17 cellular contexts compared by ENCODE assay signal in the genomic region with DNA sequence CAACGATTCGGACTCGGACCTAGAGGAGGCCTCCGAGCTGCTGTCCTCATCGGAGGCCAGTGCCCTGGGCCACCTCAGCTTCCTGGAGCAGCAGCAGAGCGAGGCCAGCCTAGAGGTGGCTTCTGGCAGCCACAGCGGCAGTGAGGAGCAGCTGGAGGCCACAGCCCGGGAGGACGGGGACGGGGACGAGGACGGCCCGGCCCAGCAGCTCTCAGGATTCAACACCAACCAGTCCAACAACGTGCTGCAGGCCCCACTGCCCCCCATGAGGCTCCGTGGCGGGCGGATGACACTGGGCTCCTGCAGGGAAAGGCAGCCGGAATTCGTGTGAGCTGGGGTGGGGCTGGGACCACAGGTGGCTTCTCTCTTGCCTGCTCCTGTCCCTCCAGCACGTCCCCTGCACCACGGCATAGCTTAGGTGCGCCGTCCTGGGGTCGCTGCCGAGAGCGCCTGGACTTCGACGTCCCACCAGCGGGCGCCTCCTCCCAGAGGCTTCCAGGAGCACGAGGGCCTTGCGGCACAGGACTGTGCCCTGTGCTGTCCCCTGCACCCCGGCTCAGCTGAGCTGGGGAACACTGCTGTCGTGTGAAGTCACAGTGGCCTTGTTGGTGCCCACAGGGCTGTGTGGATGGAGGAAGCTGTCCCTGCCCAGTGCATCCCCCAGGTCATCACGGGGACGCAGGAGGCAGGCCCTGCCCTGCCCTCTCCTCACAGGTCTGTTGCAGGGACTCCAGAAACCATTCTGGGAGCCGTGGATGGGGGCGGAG. TPM values are rescaled to one million over a fixed set of nuclear protein-coding genes. Genes with fewer than 3 reads are reported as not detected.
DNase-seq lines count a peak whose midpoint lies in the region; ATAC-seq, FAIRE-seq and TF ChIP-seq lines count a peak whose summit lies in the region.
"Had no signal": no experiment of that assay in that cellular context is flagged by ENCODE, and none has a peak within 500 bp of the region (broad histone marks: within the 10 kb centered on the region; RNA-seq: fewer than 3 reads in every experiment).

No MANE protein-coding gene starts in this region.

- 75% methylated on average over 31 of the region's 38 CpGs for WGBS in GM12878 (ENCODE audit: insufficient coverage, insufficient replicate concordance, low lambda C conversion rate, missing lambda C conversion rate)

- no peak for TF ChIP-seq CTCF in GM12878 (IDR thresholded peaks at IDR 0.05 in 2 of 3, conservative IDR thresholded peaks at IDR 0.05 in 1 of 3; ENCODE audit: control insufficient read depth in 2 of 3, extremely low read depth in 1 of 3, insufficient read depth in 1 of 3, low read depth in 3 of 3, low read length in 3 of 3)
- no peak for TF ChIP-seq CTCF in Calu3 (IDR thresholded peaks at IDR 0.05; ENCODE audit: unreplicated experiment)

- peak overlapping the region; percentile 42 for H3K9ac ChIP-seq in NT2/D1 (ENCODE audit: insufficient read length, low read depth)
- H3K9ac ChIP-seq in GM12878 (ENCODE audit: control insufficient read depth, insufficient read depth, low read length): no peak overlapping the region

- POLR2A ChIA-PET in GM12878 (lab: Charles Lee): interaction anchor here (0.5 to 4.9 kb wide), 7 partner anchors 8 to 268 kb away, joined by 3 to 23 read pairs (median 4); no protein-coding TSS in a partner anchor

- peak; percentile 83 for TF ChIP-seq POLR2A in GM12878 (IDR thresholded peaks at IDR 0.05; ENCODE audit: low read depth, low read length)

- ATAC-seq in GM12878: no peak
- ATAC-seq in stimulated activated memory B cell treated with anti-CD40 and anti-IgM and Interleukin-4, amounts not matched to agents 10 μg/mL and 1 μg/mL and 100 μg/mL, for 72 hours: no peak
- no peak for ATAC-seq in HG02870 (IDR thresholded peaks at IDR 0.05; ENCODE audit: unreplicated experiment)
- ATAC-seq: psoas muscle had no signal

- RAD21 ChIA-PET in GM12878 (lab: Charles Lee; ENCODE audit: unreplicated experiment): interaction anchor here (1.6 kb wide), 1 partner anchor 21 kb away, joined by 4 read pairs; no protein-coding TSS in a partner anchor

- TF ChIP-seq EP300 in GM12878 (IDR thresholded peaks at IDR 0.05; ENCODE audit: borderline replicate concordance in 1 of 2, control insufficient read depth in 1 of 2, low read depth in 2 of 2, low read length in 2 of 2): no peak

- no peak for DNase-seq in activated naive CD4-positive, alpha-beta T cell treated with anti-CD3 and anti-CD28 coated beads, Interleukin-2, amount 10 ng/mL, durations not matched to agents 7 days and 5 days
- no peak for DNase-seq in activated naive CD4-positive, alpha-beta T cell treated with anti-CD3 and anti-CD28 coated beads, Interleukin-2, amount 50 U/mL, for 16 hours
- no peak for DNase-seq in NT2/D1 (ENCODE audit: low read depth, low spot score)
- no peak for DNase-seq in GM12878 (ENCODE audit: low read depth, low spot score)
- DNase-seq in DMS79 (lab: John Stamatoyannopoulos, UW): no peak
- no peak for DNase-seq in Calu3
- DNase-seq: activated CD4-positive, CD25-positive, alpha-beta regulatory T cell treated with anti-CD3 and anti-CD28 coated beads, Interleukin-2, amount 50 U/mL, for 72 hours; activated effector memory CD4-positive, alpha-beta T cell treated with Interleukin-2 at 50 U/mL for 16 hours; EL; glutamatergic neuron; kidney; NK-92 treated with Interleukin-12 subunit alpha and Interleukin-12 subunit beta, amount 100 ng/mL, for 24 hours had no signal

- TF ChIP-seq RAD21 in GM12878 (IDR thresholded peaks at IDR 0.05; ENCODE audit: insufficient read depth, low read depth, low read length): no peak

- H3K4me1 ChIP-seq in NT2/D1 (ENCODE audit: insufficient read depth, insufficient read length): peaks cover 21% of the 10 kb centered on the region
- H3K4me1 ChIP-seq in GM12878 (ENCODE audit: control insufficient read depth, insufficient read depth, low read length): peaks cover 32% of the 10 kb centered on the region
- H3K4me1 ChIP-seq: psoas muscle had no signal

- CTCF ChIA-PET in activated naive CD4-positive, alpha-beta T cell treated with anti-CD3 and anti-CD28 coated beads, Interleukin-2, amount 10 ng/mL, durations not matched to agents 7 days and 5 days (lab: Charles Lee): interaction anchor here (0.6 to 1.6 kb wide), 3 partner anchors 9 to 181 kb away, joined by 3 to 4 read pairs (median 3); no protein-coding TSS in a partner anchor
- CTCF ChIA-PET in GM12878 (lab: Yijun Ruan, JAX) (interaction anchor here (0.7 to 1.4 kb wide), 2 partner anchors 28 to 69 kb away, joined by 3 to 6 read pairs; no protein-coding TSS in a partner anchor), Calu3 (lab: Charles Lee) (interaction anchor here (0.8 kb wide), 1 partner anchor 11 kb away, joined by 3 read pairs; no protein-coding TSS in a partner anchor)

- peaks cover 43% of the 10 kb centered on the region for H3K36me3 Mint-ChIP-seq in activated naive CD4-positive, alpha-beta T cell treated with anti-CD3 and anti-CD28 coated beads, Interleukin-2, amount 10 ng/mL, durations not matched to agents 7 days and 5 days
- peaks cover 70% of the 10 kb centered on the region for H3K36me3 Mint-ChIP-seq in stimulated activated memory B cell treated with anti-CD40 and anti-IgM and Interleukin-4, amounts not matched to agents 10 μg/mL and 1 μg/mL and 100 μg/mL, for 72 hours
- peaks cover 49% of the 10 kb centered on the region for H3K36me3 Mint-ChIP-seq in Calu3 (ENCODE audit: insufficient read depth, unreplicated experiment)

- H3K27me3 ChIP-seq in NT2/D1 (ENCODE audit: insufficient read depth, insufficient read length): no peaks in the 10 kb centered on the region
- H3K27me3 ChIP-seq in GM12878 (replicated peaks in 1 of 2; ENCODE audit: control insufficient read depth in 2 of 2, insufficient read depth in 2 of 2, low read length in 1 of 2): no peaks in the 10 kb centered on the region

- H3K4me2 ChIP-seq in GM12878 (ENCODE audit: control insufficient read depth, insufficient read depth): no peak overlapping the region

- H3K9me3 ChIP-seq in NT2/D1 (ENCODE audit: insufficient read depth, low read length): no peaks in the 10 kb centered on the region
- no peaks in the 10 kb centered on the region for H3K9me3 ChIP-seq in GM12878 (replicated peaks; ENCODE audit: control insufficient read depth, insufficient read depth, low read length)
- H3K9me3 ChIP-seq: HAP-1, psoas muscle, tibial nerve had no signal

- H3K27ac ChIP-seq in GM12878 (ENCODE audit: control insufficient read depth, insufficient read depth): no peak overlapping the region
- H3K27ac ChIP-seq: psoas muscle had no signal

- peak overlapping the region; percentile 84 for H3K27ac Mint-ChIP-seq in activated naive CD4-positive, alpha-beta T cell treated with anti-CD3 and anti-CD28 coated beads, Interleukin-2, amount 10 ng/mL, durations not matched to agents 7 days and 5 days
- peak overlapping the region; percentile 82 for H3K27ac Mint-ChIP-seq in stimulated activated memory B cell treated with anti-CD40 and anti-IgM and Interleukin-4, amounts not matched to agents 10 μg/mL and 1 μg/mL and 100 μg/mL, for 72 hours
- no peak overlapping the region for H3K27ac Mint-ChIP-seq in Calu3 (ENCODE audit: unreplicated experiment)

- H3K79me2 ChIP-seq in GM12878 (ENCODE audit: control insufficient read depth, insufficient read depth, low read length): no peaks in the 10 kb centered on the region; the same call in 1 of the 2 replicates

- BruUV-seq in GM12878 (replicated peaks; lab: Mats Ljungman, UMichigan) (TSS peak; percentile 63), Calu3 (replicated peaks; lab: Mats Ljungman, UMichigan) (no TSS peak)

- SMC1A ChIA-PET in GM12878 (lab: Charles Lee; ENCODE audit: uncharacterized antibody, unreplicated experiment): interaction anchor here (0.5 to 3.0 kb wide), 3 partner anchors 9 to 60 kb away, joined by 4 to 14 read pairs (median 9); a partner anchor contains a TSS

- H3K4me1 Mint-ChIP-seq in activated naive CD4-positive, alpha-beta T cell treated with anti-CD3 and anti-CD28 coated beads, Interleukin-2, amount 10 ng/mL, durations not matched to agents 7 days and 5 days: peaks cover 69% of the 10 kb centered on the region
- H3K4me1 Mint-ChIP-seq in stimulated activated memory B cell treated with anti-CD40 and anti-IgM and Interleukin-4, amounts not matched to agents 10 μg/mL and 1 μg/mL and 100 μg/mL, for 72 hours: peaks cover 75% of the 10 kb centered on the region
- no peaks in the 10 kb centered on the region for H3K4me1 Mint-ChIP-seq in Calu3 (ENCODE audit: low read depth, unreplicated experiment)

- no peak overlapping the region for H2AFZ ChIP-seq in GM12878 (ENCODE audit: control insufficient read depth, low read depth, low read length)

- no peaks in the 10 kb centered on the region for H3K9me3 Mint-ChIP-seq in activated naive CD4-positive, alpha-beta T cell treated with anti-CD3 and anti-CD28 coated beads, Interleukin-2, amount 10 ng/mL, durations not matched to agents 7 days and 5 days
- no peaks in the 10 kb centered on the region for H3K9me3 Mint-ChIP-seq in stimulated activated memory B cell treated with anti-CD40 and anti-IgM and Interleukin-4, amounts not matched to agents 10 μg/mL and 1 μg/mL and 100 μg/mL, for 72 hours
- H3K9me3 Mint-ChIP-seq in Calu3 (ENCODE audit: low read depth, unreplicated experiment): no peaks in the 10 kb centered on the region

- in situ Hi-C loops in GM12878 (cut with MboI): no loop called here

- H3K27me3 Mint-ChIP-seq in activated naive CD4-positive, alpha-beta T cell treated with anti-CD3 and anti-CD28 coated beads, Interleukin-2, amount 10 ng/mL, durations not matched to agents 7 days and 5 days: peaks cover 5% of the 10 kb centered on the region
- no peaks in the 10 kb centered on the region for H3K27me3 Mint-ChIP-seq in stimulated activated memory B cell treated with anti-CD40 and anti-IgM and Interleukin-4, amounts not matched to agents 10 μg/mL and 1 μg/mL and 100 μg/mL, for 72 hours
- no peaks in the 10 kb centered on the region for H3K27me3 Mint-ChIP-seq in Calu3 (ENCODE audit: unreplicated experiment)

- peaks cover 79% of the 10 kb centered on the region for H3K36me3 ChIP-seq in NT2/D1 (ENCODE audit: insufficient read depth, insufficient read length, low read length)
- peaks cover 15 to 60% of the 10 kb centered on the region in 2 experiments for H3K36me3 ChIP-seq in GM12878 (ENCODE audit: control insufficient read depth in 2 of 2, insufficient read depth in 2 of 2, low read length in 1 of 2)

- H3K4me3 Mint-ChIP-seq in activated naive CD4-positive, alpha-beta T cell treated with anti-CD3 and anti-CD28 coated beads, Interleukin-2, amount 10 ng/mL, durations not matched to agents 7 days and 5 days: peak overlapping the region; percentile 26
- H3K4me3 Mint-ChIP-seq in stimulated activated memory B cell treated with anti-CD40 and anti-IgM and Interleukin-4, amounts not matched to agents 10 μg/mL and 1 μg/mL and 100 μg/mL, for 72 hours: peak overlapping the region; percentile 32
- H3K4me3 Mint-ChIP-seq in Calu3 (ENCODE audit: low read depth, unreplicated experiment): no peak overlapping the region

- H3K4me3 ChIP-seq in NT2/D1 (ENCODE audit: insufficient read length, low read depth) (no peak overlapping the region), GM12878 (no peak overlapping the region)
- H3K4me3 ChIP-seq: HAP-1, psoas muscle, tibial nerve had no signal

- FAIRE-seq in GM12878 (lab: Jason Lieb, UNC): no peak
- FAIRE-seq: kidney had no signal

- H4K20me1 ChIP-seq in GM12878 (ENCODE audit: control insufficient read depth, insufficient read depth): no peaks in the 10 kb centered on the region; the same call in 1 of the 2 replicates

- intact Hi-C loops in GM12878 (cut with micrococcal nuclease; ENCODE audit: unreplicated experiment): no loop called here
- intact Hi-C loops in Calu3 (cut with micrococcal nuclease; ENCODE audit: unreplicated experiment): no loop called here

RNA-seq across cellular contexts. Expression of a gene that starts 9.3 kb away (rescaled TPM):
- total RNA-seq in GM12878 (2013; cell fraction: nucleolus; rRNA removed): 37.4 and 46.6 TPM in 2 replicates
- total RNA-seq in GM12878 (2014; rRNA removed) (194 and 207 TPM in 2 replicates), GM12878 (2014; rRNA removed; fragmentation: Illumina TruSeq; extraction: Trizol) (78.7 and 85.5 TPM in 2 replicates), GM12878 (2021) (243 and 250 TPM in 2 replicates), Calu3 (2022) (141 and 144 TPM in 2 replicates)
- 54.0 TPM for polyA plus RNA-seq in GM12878 (2011; ENCODE audit: low read depth)
- polyA plus RNA-seq in GM12878 (2011; rRNA removed) (92.4 and 192 TPM in 2 replicates), GM12878 (2014; fragmentation: Illumina TruSeq; extraction: Trizol) (10.0 and 142 TPM in 2 replicates), GM12878 (2014; fragmentation: Nextera tagmentation; extraction: Ambion mirVana) (10 to 100 TPM in 1 of 2 experiments, 1 to 10 TPM in 1; 4.0 to 17.0 TPM), GM12878 (2014; rRNA removed) (367 and 444 TPM in 2 replicates), GM12878 (2016; fragmentation: Nextera tagmentation; extraction: Ambion mirVana) (100 to 1,000 TPM; 460 to 487 TPM)
- 220 and 291 TPM in 2 replicates for polyA plus RNA-seq in GM12878 (2011; cell fraction: cytosol; rRNA removed)
- polyA plus RNA-seq in GM12878 (2011; cell fraction: nucleus; rRNA removed): 162 and 168 TPM in 2 replicates
- polyA plus RNA-seq in GM12878 (2012): 184 and 198 TPM in 2 replicates
- polyA minus RNA-seq in GM12878 (2011; rRNA and poly(A)+ RNA removed): 76.9 and 101 TPM in 2 replicates
- 70.2 and 78.0 TPM in 2 replicates for polyA minus RNA-seq in GM12878 (2011; cell fraction: cytosol; rRNA and poly(A)+ RNA removed)
- polyA minus RNA-seq in GM12878 (2011; cell fraction: nucleus; rRNA and poly(A)+ RNA removed): 29.5 and 49.3 TPM in 2 replicates

RNA-seq across cellular contexts. Expression of a gene that starts 17.9 kb away (rescaled TPM):
- 30.7 and 37.1 TPM in 2 replicates for total RNA-seq in GM12878 (2013; cell fraction: nucleolus; rRNA removed)
- 325 and 388 TPM in 2 replicates for total RNA-seq in GM12878 (2014; rRNA removed)
- total RNA-seq in GM12878 (2014; rRNA removed; fragmentation: Illumina TruSeq; extraction: Trizol): 185 and 204 TPM in 2 replicates
- total RNA-seq in GM12878 (2021): 305 and 316 TPM in 2 replicates
- 143 TPM for polyA plus RNA-seq in GM12878 (2011; ENCODE audit: low read depth)
- 171 and 289 TPM in 2 replicates for polyA plus RNA-seq in GM12878 (2011; rRNA removed)
- polyA plus RNA-seq in GM12878 (2011; cell fraction: cytosol; rRNA removed): 532 and 769 TPM in 2 replicates
- 455 and 480 TPM in 2 replicates for polyA plus RNA-seq in GM12878 (2011; cell fraction: nucleus; rRNA removed)
- 460 and 464 TPM in 2 replicates for polyA plus RNA-seq in GM12878 (2012)
- polyA plus RNA-seq in GM12878 (2014; fragmentation: Illumina TruSeq; extraction: Trizol): 144 and 257 TPM in 2 replicates
- 10 to 100 TPM; 33.3 to 99.6 TPM for polyA plus RNA-seq in GM12878 (2014; fragmentation: Nextera tagmentation; extraction: Ambion mirVana)
- polyA plus RNA-seq in GM12878 (2014; rRNA removed): 749 and 807 TPM in 2 replicates
- 100 to 1,000 TPM; 534 to 574 TPM for polyA plus RNA-seq in GM12878 (2016; fragmentation: Nextera tagmentation; extraction: Ambion mirVana)
- 134 and 182 TPM in 2 replicates for polyA minus RNA-seq in GM12878 (2011; rRNA and poly(A)+ RNA removed)
- 111 and 122 TPM in 2 replicates for polyA minus RNA-seq in GM12878 (2011; cell fraction: cytosol; rRNA and poly(A)+ RNA removed)
- polyA minus RNA-seq in GM12878 (2011; cell fraction: nucleus; rRNA and poly(A)+ RNA removed): 39.3 and 60.3 TPM in 2 replicates
- 246 and 251 TPM in 2 replicates for total RNA-seq in Calu3 (2022)

RNA-seq across cellular contexts. Expression of a gene that starts 18.9 kb away (rescaled TPM):
- 190 and 196 TPM in 2 replicates for total RNA-seq in GM12878 (2013; cell fraction: nucleolus; rRNA removed)
- total RNA-seq in GM12878 (2014; rRNA removed) (116 and 146 TPM in 2 replicates), GM12878 (2014; rRNA removed; fragmentation: Illumina TruSeq; extraction: Trizol) (21.4 and 26.2 TPM in 2 replicates), GM12878 (2021) (142 and 151 TPM in 2 replicates), Calu3 (2022) (10.4 and 12.0 TPM in 2 replicates)
- polyA plus RNA-seq in GM12878 (2011; ENCODE audit: low read depth): 33.0 TPM
- polyA plus RNA-seq in GM12878 (2011; rRNA removed) (20.8 and 53.2 TPM in 2 replicates), GM12878 (2014; fragmentation: Illumina TruSeq; extraction: Trizol) (1.4 and 9.8 TPM in 2 replicates), GM12878 (2014; fragmentation: Nextera tagmentation; extraction: Ambion mirVana) (1 to 10 TPM; 1.4 to 7.8 TPM), GM12878 (2014; rRNA removed) (96.0 and 125 TPM in 2 replicates), GM12878 (2016; fragmentation: Nextera tagmentation; extraction: Ambion mirVana) (10 to 100 TPM; 66.6 to 82.6 TPM)
- 64.0 and 103 TPM in 2 replicates for polyA plus RNA-seq in GM12878 (2011; cell fraction: cytosol; rRNA removed)
- 223 and 275 TPM in 2 replicates for polyA plus RNA-seq in GM12878 (2011; cell fraction: nucleus; rRNA removed)
- 85.3 and 105 TPM in 2 replicates for polyA plus RNA-seq in GM12878 (2012)
- 36.0 and 96.7 TPM in 2 replicates for polyA minus RNA-seq in GM12878 (2011; rRNA and poly(A)+ RNA removed)
- polyA minus RNA-seq in GM12878 (2011; cell fraction: cytosol; rRNA and poly(A)+ RNA removed): 45.4 and 45.7 TPM in 2 replicates
- polyA minus RNA-seq in GM12878 (2011; cell fraction: nucleus; rRNA and poly(A)+ RNA removed): 32.4 and 52.2 TPM in 2 replicates

RNA-seq across cellular contexts. Expression of a gene that starts 46.0 kb away (rescaled TPM):
- total RNA-seq in GM12878 (2013; cell fraction: nucleolus; rRNA removed): 50.3 and 55.4 TPM in 2 replicates
- total RNA-seq in GM12878 (2014; rRNA removed) (14.9 and 18.1 TPM in 2 replicates), GM12878 (2014; rRNA removed; fragmentation: Illumina TruSeq; extraction: Trizol) (5.6 and 7.6 TPM in 2 replicates), GM12878 (2021) (38.7 and 49.5 TPM in 2 replicates), Calu3 (2022) (22.7 and 24.3 TPM in 2 replicates)
- polyA plus RNA-seq in GM12878 (2011; ENCODE audit: low read depth): 16.4 TPM
- polyA plus RNA-seq in GM12878 (2011; rRNA removed) (3.3 and 5.5 TPM in 2 replicates), GM12878 (2014; fragmentation: Illumina TruSeq; extraction: Trizol) (4.6 and 11.4 TPM in 2 replicates), GM12878 (2014; fragmentation: Nextera tagmentation; extraction: Ambion mirVana) (1 to 10 TPM; 1.0 to 2.9 TPM), GM12878 (2014; rRNA removed) (26.9 and 36.5 TPM in 2 replicates), GM12878 (2016; fragmentation: Nextera tagmentation; extraction: Ambion mirVana) (10 to 100 TPM; 22.0 to 22.1 TPM)
- polyA plus RNA-seq in GM12878 (2011; cell fraction: cytosol; rRNA removed): 7.0 and 10.0 TPM in 2 replicates
- 81.6 and 107 TPM in 2 replicates for polyA plus RNA-seq in GM12878 (2011; cell fraction: nucleus; rRNA removed)
- polyA plus RNA-seq in GM12878 (2012): 15.2 and 21.6 TPM in 2 replicates
- 4.3 and 9.4 TPM in 2 replicates for polyA minus RNA-seq in GM12878 (2011; rRNA and poly(A)+ RNA removed)
- polyA minus RNA-seq in GM12878 (2011; cell fraction: cytosol; rRNA and poly(A)+ RNA removed): 5.8 and 7.9 TPM in 2 replicates
- 24.3 and 39.7 TPM in 2 replicates for polyA minus RNA-seq in GM12878 (2011; cell fraction: nucleus; rRNA and poly(A)+ RNA removed)

RNA-seq across cellular contexts. Expression of a gene that starts 59.5 kb away (rescaled TPM):
- 28.5 and 30.8 TPM in 2 replicates for total RNA-seq in GM12878 (2013; cell fraction: nucleolus; rRNA removed)
- total RNA-seq in GM12878 (2014; rRNA removed) (154 and 195 TPM in 2 replicates), GM12878 (2014; rRNA removed; fragmentation: Illumina TruSeq; extraction: Trizol) (95.8 and 115 TPM in 2 replicates), GM12878 (2021) (289 and 311 TPM in 2 replicates), Calu3 (2022) (135 and 151 TPM in 2 replicates)
- polyA plus RNA-seq in GM12878 (2011; ENCODE audit: low read depth): 64.3 TPM
- polyA plus RNA-seq in GM12878 (2011; rRNA removed) (28.6 and 54.2 TPM in 2 replicates), GM12878 (2014; fragmentation: Illumina TruSeq; extraction: Trizol) (60.1 and 168 TPM in 2 replicates), GM12878 (2014; fragmentation: Nextera tagmentation; extraction: Ambion mirVana) (10 to 100 TPM; 34.7 to 42.5 TPM), GM12878 (2014; rRNA removed) (177 and 213 TPM in 2 replicates), GM12878 (2016; fragmentation: Nextera tagmentation; extraction: Ambion mirVana) (100 to 1,000 TPM; 269 to 273 TPM)
- 104 and 118 TPM in 2 replicates for polyA plus RNA-seq in GM12878 (2011; cell fraction: cytosol; rRNA removed)
- polyA plus RNA-seq in GM12878 (2011; cell fraction: nucleus; rRNA removed): 80.2 and 133 TPM in 2 replicates
- 117 and 149 TPM in 2 replicates for polyA plus RNA-seq in GM12878 (2012)
- polyA minus RNA-seq in GM12878 (2011; rRNA and poly(A)+ RNA removed): 71.8 and 98.5 TPM in 2 replicates
- 91.4 and 128 TPM in 2 replicates for polyA minus RNA-seq in GM12878 (2011; cell fraction: cytosol; rRNA and poly(A)+ RNA removed)
- polyA minus RNA-seq in GM12878 (2011; cell fraction: nucleus; rRNA and poly(A)+ RNA removed): 14.9 and 31.0 TPM in 2 replicates
